Comparison of ENCODE assay signal across 8 cellular contexts in the genomic region with DNA sequence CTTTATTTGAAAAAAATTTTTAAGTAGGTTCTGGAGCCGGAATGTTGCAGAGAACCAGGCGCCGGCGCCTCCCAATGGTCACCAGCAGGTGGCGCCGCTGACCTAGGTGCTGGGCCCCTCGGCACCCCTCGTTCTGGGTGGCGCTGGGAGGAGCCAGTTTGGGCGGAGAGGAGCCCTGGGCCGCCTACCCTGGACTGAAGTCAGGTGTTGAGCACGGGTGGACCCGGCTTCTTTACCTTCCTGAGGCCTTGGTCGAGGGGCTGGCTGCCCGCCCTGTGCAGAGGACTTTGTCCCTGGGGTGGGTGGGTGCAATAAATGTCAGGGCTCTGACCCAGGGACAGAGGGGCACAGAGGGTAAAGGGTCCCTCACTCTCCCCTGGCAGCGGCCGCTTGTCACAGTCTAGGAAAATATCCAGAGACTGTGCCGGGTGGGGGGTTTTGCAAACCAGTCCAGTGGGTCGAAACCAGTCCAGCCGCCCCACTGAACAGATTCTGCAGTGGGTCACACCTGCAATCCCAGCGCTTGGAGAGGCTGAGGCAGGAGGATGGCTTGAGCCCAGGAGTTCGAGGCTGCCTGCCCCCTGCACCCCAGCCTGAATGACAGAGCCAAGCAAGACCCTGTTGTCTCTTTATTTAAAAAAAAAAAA. TPM values are rescaled to one million over a fixed set of nuclear protein-coding genes. Genes with fewer than 3 reads are reported as not detected.
A peak's percentile ranks its signal among the peaks of the same experiment; 100 is the strongest.
DNase-seq lines count a peak whose midpoint lies in the region; ATAC-seq, FAIRE-seq and TF ChIP-seq lines count a peak whose summit lies in the region.

No MANE protein-coding gene starts in this region.

- WGBS in HepG2 (ENCODE audit: low lambda C conversion rate): 10% methylated on average over 11 of the region's 22 CpGs

- H3K27ac Mint-ChIP-seq in activated CD4-positive, alpha-beta T cell treated with anti-CD3 and anti-CD28 coated beads for 36 hours: no peak overlapping the region

- POLR2A ChIA-PET in activated CD4-positive, alpha-beta T cell treated with anti-CD3 and anti-CD28 coated beads for 36 hours (lab: Charles Lee): no interaction called here
- POLR2A ChIA-PET in HepG2 (lab: Yijun Ruan, JAX): no interaction called here

- H4K20me1 ChIP-seq in HepG2 (ENCODE audit: insufficient read depth, low read length): no peaks in the 10 kb centered on the region

- H3K36me3 Mint-ChIP-seq in activated CD4-positive, alpha-beta T cell treated with anti-CD3 and anti-CD28 coated beads for 36 hours (ENCODE audit: low read depth): no peaks in the 10 kb centered on the region

- H2AFZ ChIP-seq in HepG2 (ENCODE audit: low read length): no peak overlapping the region

- TF ChIP-seq POLR2A in HepG2 (IDR thresholded peaks at IDR 0.05; ENCODE audit: insufficient read depth in 1 of 2, low read depth in 2 of 2, low read length in 2 of 2): no peak

- TF ChIP-seq RAD21 in HepG2 (CRISPR knock-in tag; IDR thresholded peaks at IDR 0.05): peak; percentile 93

- H3K79me2 ChIP-seq in HepG2 (ENCODE audit: insufficient read depth, low read length): no peaks in the 10 kb centered on the region

- TF ChIP-seq EP300 in HepG2 (IDR thresholded peaks at IDR 0.05; ENCODE audit: low read depth in 2 of 2, low read length in 2 of 2) (no peak), HepG2 (CRISPR knock-in tag; IDR thresholded peaks at IDR 0.05; ENCODE audit: borderline replicate concordance) (no peak)

- CTCF ChIA-PET in activated CD4-positive, alpha-beta T cell treated with anti-CD3 and anti-CD28 coated beads for 36 hours (lab: Charles Lee): no interaction called here
- CTCF ChIA-PET in HepG2 (lab: Yijun Ruan, JAX; ENCODE audit: low intra/inter-chr PET ratio, low total read pairs): interaction anchor here (0.7 to 1.5 kb wide), 4 partner anchors 31 to 312 kb away, joined by 3 to 27 read pairs (median 4); no protein-coding TSS in a partner anchor

- peak; percentile 69 for ATAC-seq in HG03045 (IDR thresholded peaks at IDR 0.05; ENCODE audit: unreplicated experiment)
- peak; percentile 98 for ATAC-seq in activated CD4-positive, alpha-beta T cell treated with anti-CD3 and anti-CD28 coated beads for 36 hours
- ATAC-seq in HepG2: peak; percentile 88
- ATAC-seq in HG02884 (IDR thresholded peaks at IDR 0.05; ENCODE audit: unreplicated experiment): no peak

- intact Hi-C loops in activated CD4-positive, alpha-beta T cell treated with anti-CD3 and anti-CD28 coated beads for 36 hours (cut with DNase I, micrococcal nuclease): loop anchor here (1.0 to 10.0 kb wide), 9 partner anchors 41 to 640 kb away; a partner anchor contains a TSS
- intact Hi-C loops in HepG2 (cut with micrococcal nuclease; ENCODE audit: unreplicated experiment): loop anchor here (2.0 to 5.0 kb wide), 3 partner anchors 40 to 310 kb away; a partner anchor contains a TSS

- H3K4me3 Mint-ChIP-seq in activated CD4-positive, alpha-beta T cell treated with anti-CD3 and anti-CD28 coated beads for 36 hours: no peak overlapping the region

- no peaks in the 10 kb centered on the region for H3K4me1 Mint-ChIP-seq in activated CD4-positive, alpha-beta T cell treated with anti-CD3 and anti-CD28 coated beads for 36 hours

- no peak for FAIRE-seq in HepG2 (lab: Jason Lieb, UNC)

- BruUV-seq in HepG2 (replicated peaks; lab: Mats Ljungman, UMichigan): no TSS peak

- H3K4me2 ChIP-seq in HepG2 (ENCODE audit: low read depth, low read length): peak overlapping the region; percentile 69

- no peaks in the 10 kb centered on the region for H3K36me3 ChIP-seq in HepG2 (replicated peaks in 1 of 2; ENCODE audit: control insufficient read depth in 1 of 2, insufficient read depth in 2 of 2, low read length in 2 of 2)

- TF ChIP-seq CTCF in HepG2 (CRISPR knock-in tag; IDR thresholded peaks at IDR 0.05): peak; percentile 91

- peak overlapping the region in 1 of 3 experiments; percentile 55; a peak in 1 of 6 replicates for H3K4me3 ChIP-seq in HepG2 (replicated peaks in 1 of 3; ENCODE audit: insufficient read depth in 1 of 3, low read depth in 2 of 3, low read length in 3 of 3)

- peaks cover 19% of the 10 kb centered on the region for H3K4me1 ChIP-seq in HepG2 (ENCODE audit: insufficient read depth, low read length)

- H3K27me3 ChIP-seq in HepG2 (ENCODE audit: control insufficient read depth in 1 of 2, insufficient read depth in 2 of 2, low read length in 2 of 2): peaks cover 0 to 22% of the 10 kb centered on the region in 2 experiments; a peak in 4 of 5 replicates

- H3K27ac ChIP-seq in HepG2 (ENCODE audit: extremely low read length, insufficient read depth, low read length): no peak overlapping the region

- H3K9me3 ChIP-seq in HepG2 (ENCODE audit: low read length): no peaks in the 10 kb centered on the region

- in situ Hi-C loops in HepG2 (cut with HindIII; ENCODE audit: extremely low pct_ligation_motif_present, low pct_unique_long_range_greater_than_20kb): loop anchor here (5.0 to 10.0 kb wide), 2 partner anchors 140 to 313 kb away; no protein-coding TSS in a partner anchor

- H3K9me3 Mint-ChIP-seq in activated CD4-positive, alpha-beta T cell treated with anti-CD3 and anti-CD28 coated beads for 36 hours (ENCODE audit: low read depth): no peaks in the 10 kb centered on the region

- DNase-seq in ELF-1 (ENCODE audit: low read depth, low spot score) (peak; percentile 85), NCI-H460 (ENCODE audit: extremely low read depth, low read depth) (peak; percentile 57), cerebellum (ENCODE audit: low spot score) (peak; percentile 86), HepG2 (ENCODE audit: low spot score) (peak; percentile 48)
- peak; percentile 88 for DNase-seq in activated CD4-positive, alpha-beta T cell treated with anti-CD3 and anti-CD28 coated beads for 36 hours
- DNase-seq in stimulated activated CD4-positive, alpha-beta T cell treated with anti-CD3 and anti-CD28 coated beads, TNF-alpha, amount 100 ng/mL, for 4 hours (ENCODE audit: low read depth in 3 of 3): peak; percentile 50 to 70 (median 57)

- H3K9ac ChIP-seq in HepG2 (ENCODE audit: insufficient read depth, low read depth, low read length): peak overlapping the region; percentile 30; the same call in 1 of the 2 replicates

- no peaks in the 10 kb centered on the region for H3K27me3 Mint-ChIP-seq in activated CD4-positive, alpha-beta T cell treated with anti-CD3 and anti-CD28 coated beads for 36 hours

RNA-seq across cellular contexts. Expression of a gene that starts 30.1 kb away (rescaled TPM):
- total RNA-seq in NCI-H460 (2014; rRNA removed; shearing (Covaris generic)): not detected in 2 replicates
- polyA plus RNA-seq in NCI-H460 (2014; cell fraction: nucleus; rRNA removed): not detected in 2 replicates
- total RNA-seq in activated CD4-positive, alpha-beta T cell treated with anti-CD3 and anti-CD28 coated beads for 36 hours: not detected
- not detected for total RNA-seq in cerebellum
- not detected in 2 replicates for total RNA-seq in HepG2 (2016; rRNA removed; fragmentation: Illumina TruSeq; extraction: Trizol)
- not detected in 2 replicates for total RNA-seq in HepG2 (2016; cell fraction: cytosol; rRNA removed; fragmentation: Illumina TruSeq; extraction: Trizol; ENCODE audit: low read depth)
- not detected in 2 replicates for total RNA-seq in HepG2 (2016; cell fraction: insoluble cytoplasmic fraction; rRNA removed; fragmentation: Illumina TruSeq; extraction: Trizol)
- total RNA-seq in HepG2 (2016; cell fraction: membrane; rRNA removed; fragmentation: Illumina TruSeq; extraction: Trizol): not detected in 2 replicates
- total RNA-seq in HepG2 (2016; cell fraction: nucleus; rRNA removed; fragmentation: Illumina TruSeq; extraction: Trizol): not detected in 2 replicates
- polyA plus RNA-seq in HepG2 (2011; rRNA removed): not detected in 2 replicates
- polyA plus RNA-seq in HepG2 (2011; cell fraction: cytosol; rRNA removed): not detected in 2 replicates
- polyA plus RNA-seq in HepG2 (2011; cell fraction: nucleus; rRNA removed): not detected in 2 replicates
- not detected in 2 replicates for polyA plus RNA-seq in HepG2 (2012)
- polyA plus RNA-seq in HepG2 (2016; cell fraction: cytosol; fragmentation: Illumina TruSeq; extraction: Trizol; ENCODE audit: low read depth): not detected in 2 replicates
- polyA plus RNA-seq in HepG2 (2016; cell fraction: insoluble cytoplasmic fraction; fragmentation: Illumina TruSeq; extraction: Trizol; ENCODE audit: low read depth): not detected in 2 replicates
- not detected in 2 replicates for polyA plus RNA-seq in HepG2 (2016; cell fraction: membrane; fragmentation: Illumina TruSeq; extraction: Trizol; ENCODE audit: low read depth)
- not detected in 2 replicates for polyA plus RNA-seq in HepG2 (2016; cell fraction: nucleus; fragmentation: Illumina TruSeq; extraction: Trizol; ENCODE audit: insufficient read depth, low read depth)
- 0.09 TPM in 1 of 2 replicates, not detected in the other for polyA minus RNA-seq in HepG2 (2011; rRNA and poly(A)+ RNA removed; ENCODE audit: low replicate concordance)
- polyA minus RNA-seq in HepG2 (2011; cell fraction: cytosol; rRNA and poly(A)+ RNA removed): not detected in 2 replicates
- polyA minus RNA-seq in HepG2 (2011; cell fraction: nucleus; rRNA and poly(A)+ RNA removed): not detected in 2 replicates

RNA-seq across cellular contexts. Expression of a gene that starts 40.3 kb away (rescaled TPM):
- 80.2 and 87.9 TPM in 2 replicates for total RNA-seq in NCI-H460 (2014; rRNA removed; shearing (Covaris generic))
- 75.6 and 85.4 TPM in 2 replicates for polyA plus RNA-seq in NCI-H460 (2014; cell fraction: nucleus; rRNA removed)
- total RNA-seq in activated CD4-positive, alpha-beta T cell treated with anti-CD3 and anti-CD28 coated beads for 36 hours: 100 to 1,000 TPM; 131 to 179 TPM
- 185 TPM for total RNA-seq in cerebellum
- 43.6 and 50.2 TPM in 2 replicates for total RNA-seq in HepG2 (2016; rRNA removed; fragmentation: Illumina TruSeq; extraction: Trizol)
- 15.5 and 22.4 TPM in 2 replicates for total RNA-seq in HepG2 (2016; cell fraction: cytosol; rRNA removed; fragmentation: Illumina TruSeq; extraction: Trizol; ENCODE audit: low read depth)
- 35.4 and 49.2 TPM in 2 replicates for total RNA-seq in HepG2 (2016; cell fraction: insoluble cytoplasmic fraction; rRNA removed; fragmentation: Illumina TruSeq; extraction: Trizol)
- 44.2 and 45.8 TPM in 2 replicates for total RNA-seq in HepG2 (2016; cell fraction: membrane; rRNA removed; fragmentation: Illumina TruSeq; extraction: Trizol)
- total RNA-seq in HepG2 (2016; cell fraction: nucleus; rRNA removed; fragmentation: Illumina TruSeq; extraction: Trizol): 44.0 and 52.2 TPM in 2 replicates
- polyA plus RNA-seq in HepG2 (2011; rRNA removed): 42.9 and 52.4 TPM in 2 replicates
- polyA plus RNA-seq in HepG2 (2011; cell fraction: cytosol; rRNA removed): 27.7 and 33.6 TPM in 2 replicates
- 64.4 and 73.7 TPM in 2 replicates for polyA plus RNA-seq in HepG2 (2011; cell fraction: nucleus; rRNA removed)
- 45.3 and 47.7 TPM in 2 replicates for polyA plus RNA-seq in HepG2 (2012)
- polyA plus RNA-seq in HepG2 (2016; cell fraction: cytosol; fragmentation: Illumina TruSeq; extraction: Trizol; ENCODE audit: low read depth): 21.2 and 23.7 TPM in 2 replicates
- polyA plus RNA-seq in HepG2 (2016; cell fraction: insoluble cytoplasmic fraction; fragmentation: Illumina TruSeq; extraction: Trizol; ENCODE audit: low read depth): 54.0 and 64.3 TPM in 2 replicates
- 40.8 and 46.7 TPM in 2 replicates for polyA plus RNA-seq in HepG2 (2016; cell fraction: membrane; fragmentation: Illumina TruSeq; extraction: Trizol; ENCODE audit: low read depth)
- 98.9 and 100 TPM in 2 replicates for polyA plus RNA-seq in HepG2 (2016; cell fraction: nucleus; fragmentation: Illumina TruSeq; extraction: Trizol; ENCODE audit: insufficient read depth, low read depth)
- polyA minus RNA-seq in HepG2 (2011; rRNA and poly(A)+ RNA removed; ENCODE audit: low replicate concordance): 85.4 and 275 TPM in 2 replicates
- polyA minus RNA-seq in HepG2 (2011; cell fraction: cytosol; rRNA and poly(A)+ RNA removed): 31.4 and 37.0 TPM in 2 replicates
- polyA minus RNA-seq in HepG2 (2011; cell fraction: nucleus; rRNA and poly(A)+ RNA removed): 58.5 and 70.9 TPM in 2 replicates
